In the genomic region with DNA sequence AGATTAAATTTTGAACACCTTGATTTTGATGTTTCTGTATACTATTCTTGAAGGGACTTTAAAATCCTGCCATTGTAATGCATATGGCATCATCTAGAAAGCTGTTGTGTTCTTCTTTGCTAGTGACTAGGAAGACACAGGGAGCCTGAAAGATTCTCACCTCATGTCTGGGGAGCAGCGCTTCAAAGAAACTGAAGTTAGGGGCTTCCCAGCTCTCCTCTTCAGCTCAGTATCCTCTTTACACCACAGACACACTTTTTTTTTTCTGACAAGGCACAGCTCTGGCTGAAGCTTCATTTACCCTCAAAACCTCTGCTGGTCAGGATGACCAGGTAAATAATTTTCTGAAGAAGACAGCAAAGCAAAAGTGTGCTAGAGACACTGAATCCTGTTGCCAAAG, we compare ENCODE assay signal across 24 cellular contexts.
"Had no signal": no experiment of that assay in that cellular context is flagged by ENCODE, and none has a peak within 500 bp of the region (broad histone marks: within the 10 kb centered on the region; RNA-seq: fewer than 3 reads in every experiment).

No MANE protein-coding gene starts in this region.

- H3K27me3 ChIP-seq: breast epithelium, SJSA1 had no signal

- H3K36me3 Mint-ChIP-seq: activated naive CD4-positive, alpha-beta T cell treated with anti-CD3 and anti-CD28 coated beads, Interleukin-2, amount 50 U/mL, for 24 hours had no signal

- H3K27ac Mint-ChIP-seq: activated CD8-positive, alpha-beta T cell treated with anti-CD3 and anti-CD28 coated beads, Interleukin-2, amount 10 ng/mL, durations not matched to agents 7 days and 5 days; activated naive CD4-positive, alpha-beta T cell treated with anti-CD3 and anti-CD28 coated beads, Interleukin-2, amount 50 U/mL, for 24 hours; T-helper 1 cell treated with Interleukin-12 subunit alpha and Interleukin-12 subunit beta and Interleukin-4 antibody, amounts not matched to agents 30 μg/mL and 1 μg/mL, for 36 hours had no signal

- ATAC-seq: activated CD8-positive, alpha-beta T cell treated with anti-CD3 and anti-CD28 coated beads, Interleukin-2, amount 10 ng/mL, durations not matched to agents 7 days and 5 days had no signal

- H3K4me1 ChIP-seq: breast epithelium had no signal

- H3K4me3 ChIP-seq: breast epithelium, SJSA1 had no signal

- DNase-seq: activated CD4-positive, alpha-beta T cell treated with anti-CD3 and anti-CD28 coated beads for 48 hours; activated CD4-positive, alpha-beta T cell treated with anti-CD3 and anti-CD28 coated beads, Interleukin-2, amount 50 U/mL, for 4 hours; activated CD4-positive, CD25-positive, alpha-beta regulatory T cell treated with anti-CD3 and anti-CD28 coated beads, Interleukin-2, amount 50 U/mL, for 72 hours; activated CD8-positive, alpha-beta memory T cell treated with anti-CD3 and anti-CD28 coated beads, Interleukin-2, amount 50 U/mL, for 48 hours; activated CD8-positive, alpha-beta T cell treated with anti-CD3 and anti-CD28 coated beads, Interleukin-2, amount 10 ng/mL, durations not matched to agents 7 days and 5 days; activated effector memory CD4-positive, alpha-beta T cell treated with Interleukin-2 at 50 U/mL for 16 hours; activated naive CD4-positive, alpha-beta T cell; activated T-cell treated with anti-CD3 and anti-CD28 coated beads, Interleukin-2, amount 50 U/mL, for 1 hour; aorta; caudate nucleus; Karpas-422; MM.1S; NCI-H1105; NCI-H1436; NCI-H1694 treated with DMSO at 0.1 percent for 48 hours; NCI-H2029 treated with DMSO at 0.1 percent for 48 hours; NCI-H510A treated with DMSO at 0.1 percent for 48 hours; NCI-H69; NK-92 treated with Interleukin-12 subunit alpha and Interleukin-12 subunit beta, amount 100 ng/mL, for 24 hours; SHP77 had no signal

- H3K9me3 Mint-ChIP-seq: activated naive CD4-positive, alpha-beta T cell treated with anti-CD3 and anti-CD28 coated beads, Interleukin-2, amount 50 U/mL, for 24 hours; T-helper 1 cell treated with Interleukin-12 subunit alpha and Interleukin-12 subunit beta and Interleukin-4 antibody, amounts not matched to agents 30 μg/mL and 1 μg/mL, for 36 hours had no signal

- H3K4me3 Mint-ChIP-seq: activated CD8-positive, alpha-beta T cell treated with anti-CD3 and anti-CD28 coated beads, Interleukin-2, amount 10 ng/mL, durations not matched to agents 7 days and 5 days; activated naive CD4-positive, alpha-beta T cell treated with anti-CD3 and anti-CD28 coated beads, Interleukin-2, amount 50 U/mL, for 24 hours; T-helper 1 cell treated with Interleukin-12 subunit alpha and Interleukin-12 subunit beta and Interleukin-4 antibody, amounts not matched to agents 30 μg/mL and 1 μg/mL, for 36 hours had no signal

- H3K27ac ChIP-seq: breast epithelium, SJSA1 had no signal

- H3K36me3 ChIP-seq: breast epithelium, SJSA1 had no signal
